In genomic region chr21:36288651-36289243, GRCh38 we compare ENCODE assay signal across 13 cellular contexts. TPM values are rescaled to one million over a fixed set of nuclear protein-coding genes. Genes with fewer than 3 reads are reported as not detected.
DNase-seq lines count a peak whose midpoint lies in the region; ATAC-seq and TF ChIP-seq lines count a peak whose summit lies in the region.
"Had no signal": no experiment of that assay in that cellular context is flagged by ENCODE, and none has a peak within 500 bp of the region (broad histone marks: within the 10 kb centered on the region; RNA-seq: fewer than 3 reads in every experiment).

No MANE protein-coding gene starts in this region.

- H3K27ac ChIP-seq in WERI-Rb-1 = 0 out of 2 replicates have a peak overlapping the region, but pooled peaks have one; percentile 6
- no peak overlapping the region for H3K27ac ChIP-seq in mesendoderm (ENCODE audit: low read depth, low read length)
- H3K27ac ChIP-seq: esophagus muscularis mucosa, SJSA1 had no signal

- H3K27me3 Mint-ChIP-seq in activated naive CD4-positive, alpha-beta T cell treated with anti-CD3 and anti-CD28 coated beads, Interleukin-2, amount 10 ng/mL, durations not matched to agents 7 days and 5 days = no peaks in the 10 kb centered on the region
- H3K27me3 Mint-ChIP-seq: stimulated activated naive B cell treated with anti-CD40 and anti-IgM and Interleukin-4, amounts not matched to agents 10 μg/mL and 1 μg/mL and 100 μg/mL, for 72 hours had no signal

- no peak overlapping the region for H3K4me2 ChIP-seq in mesendoderm (ENCODE audit: low read length)

- no peak overlapping the region for H3K18ac ChIP-seq in mesendoderm (ENCODE audit: low read length)

- ATAC-seq in HG03196 (IDR thresholded peaks at IDR 0.05; ENCODE audit: unreplicated experiment) = no peak

- H3K36me3 ChIP-seq in WERI-Rb-1 = peaks cover 66% of the 10 kb centered on the region
- no peaks in the 10 kb centered on the region for H3K36me3 ChIP-seq in mesendoderm (ENCODE audit: control insufficient read depth, insufficient read depth, low read length)
- H3K36me3 ChIP-seq in BE2C = no peaks in the 10 kb centered on the region

- H3K56ac ChIP-seq in mesendoderm (ENCODE audit: low read length) = no peak overlapping the region

- no peaks in the 10 kb centered on the region for H3K79me1 ChIP-seq in mesendoderm (ENCODE audit: low read length)

- H3K9me3 Mint-ChIP-seq in activated naive CD4-positive, alpha-beta T cell treated with anti-CD3 and anti-CD28 coated beads, Interleukin-2, amount 10 ng/mL, durations not matched to agents 7 days and 5 days = no peaks in the 10 kb centered on the region
- H3K9me3 Mint-ChIP-seq: stimulated activated naive B cell treated with anti-CD40 and anti-IgM and Interleukin-4, amounts not matched to agents 10 μg/mL and 1 μg/mL and 100 μg/mL, for 72 hours had no signal

- H3K27ac Mint-ChIP-seq in activated naive CD4-positive, alpha-beta T cell treated with anti-CD3 and anti-CD28 coated beads, Interleukin-2, amount 10 ng/mL, durations not matched to agents 7 days and 5 days = peak overlapping the region; percentile 97

- H3K27me3 ChIP-seq in WERI-Rb-1 (ENCODE audit: insufficient read depth, low read depth, severe bottlenecking) (no peaks in the 10 kb centered on the region), mesendoderm (ENCODE audit: insufficient read depth, low read length, poor library complexity) (no peaks in the 10 kb centered on the region), BE2C (no peaks in the 10 kb centered on the region)
- H3K27me3 ChIP-seq: esophagus muscularis mucosa, SJSA1 had no signal

- peak overlapping the region; percentile 48 for H3K4me3 Mint-ChIP-seq in activated naive CD4-positive, alpha-beta T cell treated with anti-CD3 and anti-CD28 coated beads, Interleukin-2, amount 10 ng/mL, durations not matched to agents 7 days and 5 days

- no peak overlapping the region for H2BK120ac ChIP-seq in mesendoderm (ENCODE audit: low read depth, low read length)

- H3K79me2 ChIP-seq in mesendoderm (ENCODE audit: control insufficient read depth, insufficient read depth, low read length) = no peaks in the 10 kb centered on the region

- H3K9ac ChIP-seq in mesendoderm (ENCODE audit: low read length) = no peak overlapping the region

- H4K5ac ChIP-seq in mesendoderm (ENCODE audit: low read length) = no peak overlapping the region

- no peaks in the 10 kb centered on the region for H3K4me1 ChIP-seq in mesendoderm (ENCODE audit: control insufficient read depth, low read depth, low read length)
- no peaks in the 10 kb centered on the region for H3K4me1 ChIP-seq in BE2C
- H3K4me1 ChIP-seq: esophagus muscularis mucosa had no signal

- TF ChIP-seq CTCF in WERI-Rb-1 (IDR thresholded peaks at IDR 0.05; ENCODE audit: low read depth, low read length) = no peak
- no peak for TF ChIP-seq CTCF in foreskin fibroblast (IDR thresholded peaks at IDR 0.05; ENCODE audit: low read depth, low read length)
- TF ChIP-seq CTCF in BE2C (IDR thresholded peaks at IDR 0.05; ENCODE audit: low read depth, low read length) = no peak

- H3K4ac ChIP-seq in mesendoderm (ENCODE audit: low read depth, low read length) = no peak overlapping the region

- H2AK5ac ChIP-seq in mesendoderm (ENCODE audit: low read length) = no peak overlapping the region

- DNase-seq in activated naive CD4-positive, alpha-beta T cell treated with anti-CD3 and anti-CD28 coated beads, Interleukin-2, amount 10 ng/mL, durations not matched to agents 7 days and 5 days = no peak
- no peak for DNase-seq in activated naive CD4-positive, alpha-beta T cell (lab: John Stamatoyannopoulos, UW)
- DNase-seq in WERI-Rb-1 (no peak), foreskin fibroblast (peak in 1 of 2 donors; percentile 5), SKM-1 treated with dmso at 0.1 percent for 144 hours (lab: John Stamatoyannopoulos, UW; ENCODE audit: unreplicated experiment) (no peak), mesendoderm (no peak), BE2C (no peak)
- DNase-seq: AML-193; left ventricle myocardium superior; stimulated activated naive B cell treated with anti-CD40 and anti-IgM and Interleukin-4, amounts not matched to agents 10 μg/mL and 1 μg/mL and 100 μg/mL, for 72 hours had no signal

- no peak overlapping the region for H3K23ac ChIP-seq in mesendoderm (ENCODE audit: low read length)

- peaks cover 37% of the 10 kb centered on the region for H3K4me1 Mint-ChIP-seq in activated naive CD4-positive, alpha-beta T cell treated with anti-CD3 and anti-CD28 coated beads, Interleukin-2, amount 10 ng/mL, durations not matched to agents 7 days and 5 days

- no CpG with 5 or more reads among the region's 8 CpGs for WGBS in mesendoderm (ENCODE audit: extremely low coverage, insufficient coverage, low lambda C conversion rate)

- CTCF ChIA-PET in activated naive CD4-positive, alpha-beta T cell treated with anti-CD3 and anti-CD28 coated beads, Interleukin-2, amount 10 ng/mL, durations not matched to agents 7 days and 5 days (lab: Charles Lee) = interaction anchor here (0.6 to 2.0 kb wide), 7 partner anchors 10 to 1312 kb away, joined by 3 to 14 read pairs (median 4); partner anchors contain the start of gene MORC3

- no peak overlapping the region for H4K8ac ChIP-seq in mesendoderm (ENCODE audit: low read depth, low read length)

- H3K4me3 ChIP-seq in WERI-Rb-1 (ENCODE audit: low read depth, low read length) (no peak overlapping the region), foreskin fibroblast (ENCODE audit: low read depth in 1 of 2, low read length in 2 of 2) (peak overlapping the region; percentile 9 to 44), mesendoderm (ENCODE audit: low read length) (no peak overlapping the region), BE2C (ENCODE audit: low read depth, low read length) (no peak overlapping the region)
- H3K4me3 ChIP-seq: esophagus muscularis mucosa, SJSA1 had no signal

- H3K9me3 ChIP-seq in WERI-Rb-1 (ENCODE audit: severe bottlenecking) = no peaks in the 10 kb centered on the region
- H3K9me3 ChIP-seq in BE2C = no peaks in the 10 kb centered on the region
- H3K9me3 ChIP-seq: esophagus muscularis mucosa, SJSA1 had no signal

- no peak overlapping the region for H2BK5ac ChIP-seq in mesendoderm (ENCODE audit: low read length)

- H2BK15ac ChIP-seq in mesendoderm (replicated peaks; ENCODE audit: low read depth) = no peak overlapping the region

- peaks cover 32% of the 10 kb centered on the region for H3K36me3 Mint-ChIP-seq in activated naive CD4-positive, alpha-beta T cell treated with anti-CD3 and anti-CD28 coated beads, Interleukin-2, amount 10 ng/mL, durations not matched to agents 7 days and 5 days

RNA-seq across cellular contexts. Expression of gene MORC3, which starts 31.2 kb away (rescaled TPM):
- 9.4 TPM for polyA plus RNA-seq in mesendoderm (2013, experiment 1 of 2)
- 10.0 TPM for polyA plus RNA-seq in mesendoderm (2013, experiment 2 of 2)
- polyA plus RNA-seq in BE2C (2012; ENCODE audit: insufficient read depth, insufficient read length, low read depth) = 11.7 TPM

Comparison
In these comparisons a context has a peak if more than half of its experiments do, and no peak if none do; other contexts are left out.
1. H3K4me3 ChIP-seq: peak in foreskin fibroblast (2 of 2); none in WERI-Rb-1 (single experiment), mesendoderm (single experiment) and BE2C (single experiment).